In the genomic region with DNA sequence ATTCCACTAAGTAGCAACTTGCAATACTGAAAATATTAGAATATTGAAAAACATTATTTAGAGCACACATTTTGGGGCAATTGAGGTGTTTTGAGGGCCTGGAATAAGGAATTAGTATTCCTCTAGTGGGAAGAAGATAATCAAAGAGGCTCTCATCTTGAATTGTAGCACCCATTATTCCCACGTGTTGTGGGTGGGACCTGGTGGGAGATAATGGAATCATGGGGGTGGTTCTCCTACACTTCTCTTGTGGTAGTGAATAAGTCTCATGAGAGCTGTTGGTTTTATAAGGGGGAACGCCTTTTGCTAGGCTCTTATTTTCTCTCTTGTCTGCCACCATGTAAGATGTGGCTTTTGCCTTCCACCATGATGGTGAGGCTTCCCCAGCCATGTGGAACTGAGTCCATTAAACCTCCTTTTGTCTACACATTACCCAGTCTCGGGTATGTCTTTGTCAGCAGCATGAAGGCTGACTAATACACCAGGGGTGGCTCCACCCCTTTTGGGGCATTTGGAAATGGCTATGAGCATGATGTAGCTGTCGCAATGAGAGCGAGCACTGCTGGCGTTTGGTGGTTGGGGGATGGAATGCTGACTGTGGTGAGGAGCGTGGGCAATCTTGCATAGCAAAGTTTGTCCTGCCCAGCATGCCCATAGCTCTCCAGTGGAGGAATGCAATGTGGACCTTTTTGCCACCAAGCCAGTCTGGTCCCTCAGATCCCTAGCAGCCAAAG, we compare ENCODE assay signal across 13 cellular contexts.
A peak's percentile ranks its signal among the peaks of the same experiment; 100 is the strongest.
DNase-seq lines count a peak whose midpoint lies in the region; ATAC-seq and TF ChIP-seq lines count a peak whose summit lies in the region.
"Had no signal": no experiment of that assay in that cellular context is flagged by ENCODE, and none has a peak within 500 bp of the region (broad histone marks: within the 10 kb centered on the region; RNA-seq: fewer than 3 reads in every experiment).

No MANE protein-coding gene starts in this region.

- DNase-seq in GM03348 (ENCODE audit: low spot score) (peak; percentile 15), NOMO-1 treated with DMSO at 0.1 percent for 48 hours (lab: John Stamatoyannopoulos, UW; ENCODE audit: unreplicated experiment) (peak; percentile 68), mammary epithelial cell (peak; percentile 85), osteoblast (ENCODE audit: insufficient read length, low spot score, missing footprints) (no peak), Calu3 (no peak)
- DNase-seq: activated CD4-positive, alpha-beta T cell treated with anti-CD3 and anti-CD28 coated beads, Interleukin-2, amount 10 ng/mL, durations not matched to agents 24 days and 14 days; activated T-cell treated with anti-CD3 and anti-CD28 coated beads for 4 hours; DMS79 treated with DMSO at 0.1 percent for 48 hours; NCI-H510A had no signal

- H3K4me1 Mint-ChIP-seq in Calu3 (ENCODE audit: low read depth, unreplicated experiment) = no peaks in the 10 kb centered on the region
- H3K4me1 Mint-ChIP-seq: activated CD4-positive, alpha-beta T cell treated with anti-CD3 and anti-CD28 coated beads, Interleukin-2, amount 10 ng/mL, durations not matched to agents 24 days and 14 days had no signal

- WGBS in mammary epithelial cell (ENCODE audit: low coverage, missing lambda C conversion rate) = 51% methylated on average over 4 of the region's 7 CpGs

- peaks cover 90% of the 10 kb centered on the region for H3K27me3 Mint-ChIP-seq in Calu3 (ENCODE audit: unreplicated experiment)
- H3K27me3 Mint-ChIP-seq: activated CD4-positive, alpha-beta T cell treated with anti-CD3 and anti-CD28 coated beads, Interleukin-2, amount 10 ng/mL, durations not matched to agents 24 days and 14 days had no signal

- H3K9me3 ChIP-seq in mammary epithelial cell (replicated peaks; ENCODE audit: insufficient read depth, low read length) (no peaks in the 10 kb centered on the region), osteoblast (ENCODE audit: low read depth, low read length) (no peaks in the 10 kb centered on the region)

- dilution Hi-C loops in mammary epithelial cell (cut with HindIII; ENCODE audit: low sequenced_read_pairs) = no loop called here

- no peaks in the 10 kb centered on the region for H3K36me3 Mint-ChIP-seq in Calu3 (ENCODE audit: insufficient read depth, unreplicated experiment)

- no peaks in the 10 kb centered on the region for H4K20me1 ChIP-seq in mammary epithelial cell (ENCODE audit: insufficient read depth, low read length)
- H4K20me1 ChIP-seq in osteoblast (ENCODE audit: insufficient read depth, low read length) = no peaks in the 10 kb centered on the region

- H3K79me2 ChIP-seq in mammary epithelial cell (ENCODE audit: insufficient read depth, low read length) (no peaks in the 10 kb centered on the region), osteoblast (ENCODE audit: insufficient read depth, low read length) (no peaks in the 10 kb centered on the region)

- H3K4me2 ChIP-seq in mammary epithelial cell (ENCODE audit: insufficient read depth, low read depth, low read length) (peak overlapping the region; percentile 57), osteoblast (ENCODE audit: insufficient read depth, low read length) (peak overlapping the region; percentile 34)

- H3K36me3 ChIP-seq in mammary epithelial cell (ENCODE audit: insufficient read depth, low read length) (no peaks in the 10 kb centered on the region), osteoblast (ENCODE audit: insufficient read depth, low read length) (no peaks in the 10 kb centered on the region)

- H3K9ac ChIP-seq in mammary epithelial cell (ENCODE audit: insufficient read depth, low read length) = peak overlapping the region; percentile 48

- no peaks in the 10 kb centered on the region for H3K9me3 Mint-ChIP-seq in Calu3 (ENCODE audit: low read depth, unreplicated experiment)
- H3K9me3 Mint-ChIP-seq: activated CD4-positive, alpha-beta T cell treated with anti-CD3 and anti-CD28 coated beads, Interleukin-2, amount 10 ng/mL, durations not matched to agents 24 days and 14 days had no signal

- intact Hi-C loops in mammary epithelial cell (cut with micrococcal nuclease) = loop anchor here (1.0 to 10.0 kb wide), 10 partner anchors 28 to 502 kb away; a partner anchor contains a TSS
- intact Hi-C loops in Calu3 (cut with micrococcal nuclease; ENCODE audit: unreplicated experiment) = no loop called here

- ATAC-seq in HG03280 (IDR thresholded peaks at IDR 0.05; ENCODE audit: unreplicated experiment) = no peak
- ATAC-seq in HG03025 (IDR thresholded peaks at IDR 0.05; ENCODE audit: low FRiP score, unreplicated experiment) = no peak
- ATAC-seq in HG03520 (IDR thresholded peaks at IDR 0.05; ENCODE audit: unreplicated experiment) = no peak
- ATAC-seq: GM12878 had no signal

- H3K4me3 Mint-ChIP-seq in Calu3 (ENCODE audit: low read depth, unreplicated experiment) = no peak overlapping the region
- H3K4me3 Mint-ChIP-seq: activated CD4-positive, alpha-beta T cell treated with anti-CD3 and anti-CD28 coated beads, Interleukin-2, amount 10 ng/mL, durations not matched to agents 24 days and 14 days had no signal

- H3K4me3 ChIP-seq in mammary epithelial cell (replicated peaks in 1 of 3; ENCODE audit: insufficient read depth in 1 of 3, low read depth in 2 of 3, low read length in 3 of 3) = no peak overlapping the region
- H3K4me3 ChIP-seq in osteoblast (ENCODE audit: insufficient read depth, low read length) = no peak overlapping the region
- H3K4me3 ChIP-seq: GM12878 had no signal

- H2AFZ ChIP-seq in mammary epithelial cell (ENCODE audit: low read depth, low read length) (peak overlapping the region; percentile 56), osteoblast (ENCODE audit: low read length) (no peak overlapping the region)

- no peak overlapping the region for H3K27ac Mint-ChIP-seq in Calu3 (ENCODE audit: unreplicated experiment)
- H3K27ac Mint-ChIP-seq: activated CD4-positive, alpha-beta T cell treated with anti-CD3 and anti-CD28 coated beads, Interleukin-2, amount 10 ng/mL, durations not matched to agents 24 days and 14 days had no signal

- no peak for TF ChIP-seq CTCF in mammary epithelial cell (conservative IDR thresholded peaks at IDR 0.05 in 1 of 2, IDR thresholded peaks at IDR 0.05 in 1 of 2; ENCODE audit: extremely low read depth in 1 of 2, insufficient read depth in 1 of 2, low read depth in 1 of 2, low read length in 2 of 2)
- no peak for TF ChIP-seq CTCF in osteoblast (IDR thresholded peaks at IDR 0.05; ENCODE audit: extremely low read depth, low read depth, low read length)
- no peak for TF ChIP-seq CTCF in Calu3 (IDR thresholded peaks at IDR 0.05; ENCODE audit: unreplicated experiment)

- H3K27ac ChIP-seq in mammary epithelial cell (ENCODE audit: insufficient read depth, low read depth, low read length) (peak overlapping the region; percentile 84), osteoblast (ENCODE audit: low read depth, low read length) (peak overlapping the region; percentile 98)

- H3K4me1 ChIP-seq in mammary epithelial cell (ENCODE audit: insufficient read depth, low read length) (peaks cover 24% of the 10 kb centered on the region), osteoblast (ENCODE audit: insufficient read depth, low read length) (peaks cover 27% of the 10 kb centered on the region)

- CTCF ChIA-PET in mammary epithelial cell (lab: Charles Lee; ENCODE audit: low non-redundant PET) (interaction anchor here (0.6 kb wide), 1 partner anchor 1158 kb away, joined by 3 read pairs; no protein-coding TSS in a partner anchor), Calu3 (lab: Charles Lee) (no interaction called here)

- H3K27me3 ChIP-seq in mammary epithelial cell (ENCODE audit: insufficient read depth, low read length) (no peaks in the 10 kb centered on the region), osteoblast (ENCODE audit: insufficient read depth, low read length) (no peaks in the 10 kb centered on the region)

- BruUV-seq in mammary epithelial cell (replicated peaks; lab: Mats Ljungman, UMichigan) (no TSS peak), Calu3 (replicated peaks; lab: Mats Ljungman, UMichigan) (no TSS peak)

- in situ Hi-C loops in mammary epithelial cell (cut with MboI; ENCODE audit: low sequenced_read_pairs in 2 of 2) = no loop called here

Comparison
In these comparisons a context has a peak if more than half of its experiments do, and no peak if none do; other contexts are left out.
1. DNase-seq: peak in GM03348 (single experiment), NOMO-1 treated with DMSO at 0.1 percent for 48 hours (single experiment) and mammary epithelial cell (single experiment); none in osteoblast (single experiment) and Calu3 (single experiment).